8 cellular contexts compared by ENCODE assay signal in genomic region chr12:89349814-89350213, GRCh38. TPM values are rescaled to one million over a fixed set of nuclear protein-coding genes. Genes with fewer than 3 reads are reported as not detected.
DNase-seq lines count a peak whose midpoint lies in the region; ATAC-seq and TF ChIP-seq lines count a peak whose summit lies in the region.

No MANE protein-coding gene starts in this region.

- peaks cover 54% of the 10 kb centered on the region for H3K4me1 Mint-ChIP-seq in stimulated activated naive CD8-positive, alpha-beta T cell treated with anti-CD3 and anti-CD28 coated beads, Interleukin-15, amount 100 ng/mL, for 72 hours

- peak in 1 of 2 donors; percentile 44 for TF ChIP-seq POLR2A in adrenal gland (IDR thresholded peaks at IDR 0.05)

- H3K27ac Mint-ChIP-seq in stimulated activated naive CD8-positive, alpha-beta T cell treated with anti-CD3 and anti-CD28 coated beads, Interleukin-15, amount 100 ng/mL, for 72 hours: no peak overlapping the region

- ATAC-seq in stimulated activated naive CD8-positive, alpha-beta T cell treated with anti-CD3 and anti-CD28 coated beads, Interleukin-15, amount 100 ng/mL, for 72 hours: no peak

- no peak for TF ChIP-seq CTCF in adrenal gland (IDR thresholded peaks at IDR 0.05)

- peaks cover 30% of the 10 kb centered on the region for H3K27me3 Mint-ChIP-seq in stimulated activated naive CD8-positive, alpha-beta T cell treated with anti-CD3 and anti-CD28 coated beads, Interleukin-15, amount 100 ng/mL, for 72 hours

- intact Hi-C loops in adrenal gland (cut with DNase I): loop anchor here in 1 of 2 donors (10.0 kb wide), 1 partner anchor 185 kb away; no protein-coding TSS in a partner anchor

- H3K4me1 ChIP-seq in adrenal gland (replicated peaks in 1 of 2): peaks cover 4 to 30% of the 10 kb centered on the region in 2 donors

- no peaks in the 10 kb centered on the region for H3K9me3 ChIP-seq in adrenal gland (replicated peaks in 1 of 3)

- DNase-seq in DMS53 (lab: John Stamatoyannopoulos, UW): peak; percentile 77
- DNase-seq in M059J (ENCODE audit: low read depth): peak; percentile 74
- peak in 6 of 7 donors; percentile 26 to 72 (median 44) for DNase-seq in adrenal gland
- peak; percentile 64 for DNase-seq in iPS-NIHi7 (ENCODE audit: extremely low spot score)
- no peak for DNase-seq in stimulated activated naive CD8-positive, alpha-beta T cell treated with anti-CD3 and anti-CD28 coated beads, Interleukin-15, amount 100 ng/mL, for 72 hours
- no peak for DNase-seq in cerebellar nuclear complex (lab: John Stamatoyannopoulos, UW)
- no peak for DNase-seq in NK-92 (lab: John Stamatoyannopoulos, UW; ENCODE audit: unreplicated experiment)
- no peak for DNase-seq in SKM-1 treated with dmso at 0.1 percent for 144 hours (lab: John Stamatoyannopoulos, UW; ENCODE audit: unreplicated experiment)

- H3K4me3 ChIP-seq in adrenal gland: peak overlapping the region in 2 of 4 donors; percentile 11 to 72

- peak overlapping the region in 4 of 5 donors; percentile 77 to 98 (median 90) for H3K27ac ChIP-seq in adrenal gland

- H3K27me3 ChIP-seq in adrenal gland: no peaks in the 10 kb centered on the region

- H3K4me3 Mint-ChIP-seq in stimulated activated naive CD8-positive, alpha-beta T cell treated with anti-CD3 and anti-CD28 coated beads, Interleukin-15, amount 100 ng/mL, for 72 hours: peak overlapping the region; percentile 82 to 96

- no peaks in the 10 kb centered on the region for H3K9me3 Mint-ChIP-seq in stimulated activated naive CD8-positive, alpha-beta T cell treated with anti-CD3 and anti-CD28 coated beads, Interleukin-15, amount 100 ng/mL, for 72 hours

- peaks cover 0 to 17% of the 10 kb centered on the region in 2 donors for H3K36me3 ChIP-seq in adrenal gland (replicated peaks in 1 of 2)

- WGBS in adrenal gland, 4 donors: 35 to 52% (median 46%) methylated on average over 6 of the region's 6 CpGs

RNA-seq across cellular contexts. Expression of gene DUSP6, which starts 2.5 kb away (rescaled TPM):
- total RNA-seq in M059J (2014; rRNA removed; shearing (Covaris generic)): 14.6 and 24.0 TPM in 2 replicates
- 10 to 100 TPM; 12.3 to 81.8 (median 47.7) TPM for total RNA-seq in adrenal gland
- polyA plus RNA-seq in adrenal gland: 10 to 100 TPM; 16.3 to 21.5 (median 21.0) TPM

Comparison
In these comparisons a context has a peak if more than half of its experiments do, and no peak if none do; other contexts are left out.
1. DNase-seq: peak in DMS53 (single experiment), M059J (single experiment), adrenal gland (6 of 7) and iPS-NIHi7 (single experiment); none in stimulated activated naive CD8-positive, alpha-beta T cell treated with anti-CD3 and anti-CD28 coated beads, Interleukin-15, amount 100 ng/mL, for 72 hours (0 of 2), cerebellar nuclear complex (0 of 2), NK-92 (single experiment) and SKM-1 treated with dmso at 0.1 percent for 144 hours (single experiment).